ENCODE assay signal across 19 cellular contexts in the genomic region with DNA sequence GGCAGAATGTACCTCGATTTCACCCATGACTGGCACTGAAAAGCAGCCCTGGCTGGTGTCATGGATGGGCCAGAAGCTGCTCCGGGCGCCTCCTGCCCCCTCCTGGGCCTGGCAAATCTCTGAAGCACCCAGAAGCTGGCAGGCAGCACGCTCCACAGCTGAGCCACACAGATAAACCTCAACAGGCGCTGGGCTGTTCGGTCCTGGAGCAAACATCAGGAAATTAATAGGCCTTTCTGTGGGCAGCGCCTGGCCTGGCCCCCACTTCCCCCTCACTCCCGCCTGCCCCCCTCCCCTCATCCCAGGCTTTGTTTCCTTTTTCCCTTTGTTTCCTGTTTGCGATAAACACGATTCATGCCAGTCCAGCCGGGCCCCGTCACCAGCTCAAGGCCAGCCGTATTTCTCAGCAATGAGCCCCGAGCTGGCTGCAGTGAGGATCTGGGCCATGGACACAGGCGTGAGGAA. TPM values are rescaled to one million over a fixed set of nuclear protein-coding genes. Genes with fewer than 3 reads are reported as not detected.
DNase-seq lines count a peak whose midpoint lies in the region; ATAC-seq and TF ChIP-seq lines count a peak whose summit lies in the region.
"Had no signal": no experiment of that assay in that cellular context is flagged by ENCODE, and none has a peak within 500 bp of the region (broad histone marks: within the 10 kb centered on the region; RNA-seq: fewer than 3 reads in every experiment).

No MANE protein-coding gene starts in this region.

- BruUV-seq in PC-3 (replicated peaks; lab: Mats Ljungman, UMichigan): no TSS peak

- H3K79me2 ChIP-seq in PC-3 (ENCODE audit: low read length): no peaks in the 10 kb centered on the region

- peaks cover 73% of the 10 kb centered on the region for H3K27me3 ChIP-seq in PC-3 (ENCODE audit: low read length)
- H3K27me3 ChIP-seq: vagina had no signal

- H3K4me2 ChIP-seq in PC-3 (ENCODE audit: low read length): no peak overlapping the region

- H3K9me3 ChIP-seq in PC-3 (ENCODE audit: low read length): no peaks in the 10 kb centered on the region
- H3K9me3 ChIP-seq: vagina had no signal

- intact Hi-C loops in PC-3 (cut with micrococcal nuclease): no loop called here

- H3K9me2 ChIP-seq in PC-3 (replicated peaks; ENCODE audit: low read length): no peaks in the 10 kb centered on the region

- no peak overlapping the region for H3K27ac Mint-ChIP-seq in T-cell
- H3K27ac Mint-ChIP-seq: activated B cell treated with CpG ODN at 0.5 μM for 24 hours; memory B cell; stimulated activated naive B cell treated with anti-CD40 and anti-IgM and Interleukin-4, amounts not matched to agents 10 μg/mL and 1 μg/mL and 100 μg/mL, for 72 hours had no signal

- TF ChIP-seq CTCF in PC-3 (conservative IDR thresholded peaks at IDR 0.05; ENCODE audit: low read depth, low read length): no peak
- TF ChIP-seq CTCF in GM10248 (IDR thresholded peaks at IDR 0.05; ENCODE audit: control extremely low read depth, extremely low read depth, low read depth, missing control alignments): no peak

- no peaks in the 10 kb centered on the region for H3F3A ChIP-seq in PC-3 (ENCODE audit: low read length, unreplicated experiment)

- H3K9me3 Mint-ChIP-seq in T-cell: no peaks in the 10 kb centered on the region
- H3K9me3 Mint-ChIP-seq: activated B cell treated with CpG ODN at 0.5 μM for 24 hours; memory B cell; stimulated activated naive B cell treated with anti-CD40 and anti-IgM and Interleukin-4, amounts not matched to agents 10 μg/mL and 1 μg/mL and 100 μg/mL, for 72 hours had no signal

- peaks cover 17 to 38% (median 27%) of the 10 kb centered on the region in 3 donors for H3K4me1 Mint-ChIP-seq in T-cell
- H3K4me1 Mint-ChIP-seq: activated B cell treated with CpG ODN at 0.5 μM for 24 hours; memory B cell; stimulated activated naive B cell treated with anti-CD40 and anti-IgM and Interleukin-4, amounts not matched to agents 10 μg/mL and 1 μg/mL and 100 μg/mL, for 72 hours had no signal

- H3K27ac ChIP-seq in PC-3 (ENCODE audit: low read length): no peak overlapping the region
- H3K27ac ChIP-seq: SK-N-MC, vagina had no signal

- ATAC-seq in PC-3 (no peak), GM18520 (IDR thresholded peaks at IDR 0.05; ENCODE audit: unreplicated experiment) (no peak), T-cell (replicated peaks in 1 of 4) (no peak)
- ATAC-seq: esophagus mucosa; GM12878; stimulated activated naive B cell treated with anti-CD40 and anti-IgM and Interleukin-4, amounts not matched to agents 10 μg/mL and 1 μg/mL and 100 μg/mL, for 72 hours had no signal

- DNase-seq in DMS153 treated with DMSO at 0.1 percent for 48 hours (lab: John Stamatoyannopoulos, UW; ENCODE audit: unreplicated experiment): peak; percentile 39
- peak; percentile 14 for DNase-seq in PC-3
- DNase-seq in globus pallidus (ENCODE audit: low spot score): peak; percentile 95
- DNase-seq in occipital lobe (lab: John Stamatoyannopoulos, UW): peak; percentile 75
- DNase-seq in T-cell: no peak
- DNase-seq in GM10248 (ENCODE audit: extremely low spot score): no peak
- no peak for DNase-seq in activated T-cell treated with anti-CD3 and anti-CD28 coated beads for 4 hours
- DNase-seq: activated B cell treated with CpG ODN at 0.5 μM for 24 hours; activated CD8-positive, alpha-beta memory T cell treated with anti-CD3 and anti-CD28 coated beads, Interleukin-2, amount 50 U/mL, for 4 hours; activated naive CD4-positive, alpha-beta T cell treated with anti-CD3 and anti-CD28 coated beads, Interleukin-2, amount 50 U/mL, for 16 hours; NCI-H187; NK-92 treated with Interleukin-12 subunit alpha and Interleukin-12 subunit beta, amount 100 ng/mL, for 24 hours; stimulated activated naive B cell treated with anti-CD40 and anti-IgM and Interleukin-4, amounts not matched to agents 10 μg/mL and 1 μg/mL and 100 μg/mL, for 72 hours had no signal

- no peak overlapping the region for H2AFZ ChIP-seq in PC-3 (ENCODE audit: low read length)

- H3K36me3 ChIP-seq in PC-3 (ENCODE audit: low read depth, low read length): no peaks in the 10 kb centered on the region
- H3K36me3 ChIP-seq: vagina had no signal

- H3K4me3 Mint-ChIP-seq in T-cell: no peak overlapping the region
- H3K4me3 Mint-ChIP-seq: activated B cell treated with CpG ODN at 0.5 μM for 24 hours; memory B cell; stimulated activated naive B cell treated with anti-CD40 and anti-IgM and Interleukin-4, amounts not matched to agents 10 μg/mL and 1 μg/mL and 100 μg/mL, for 72 hours had no signal

- H4K20me1 ChIP-seq in PC-3 (ENCODE audit: low read length): no peaks in the 10 kb centered on the region

- no peak overlapping the region for H3K9ac ChIP-seq in PC-3 (ENCODE audit: low read length)

- CTCF ChIA-PET in PC-3 (lab: Charles Lee): no interaction called here
- CTCF ChIA-PET in T-cell (lab: Charles Lee): no interaction called here
- CTCF ChIA-PET in GM10248 (lab: Yijun Ruan, JAX): no interaction called here

- POLR2A ChIA-PET in PC-3 (lab: Charles Lee; ENCODE audit: unreplicated experiment): no interaction called here
- POLR2A ChIA-PET in T-cell (lab: Charles Lee): no interaction called here
- POLR2A ChIA-PET in GM10248 (lab: Yijun Ruan, JAX): no interaction called here

- peaks cover 11 to 28% of the 10 kb centered on the region in 2 donors for H3K27me3 Mint-ChIP-seq in T-cell

- no peak overlapping the region for H3K4me3 ChIP-seq in PC-3 (ENCODE audit: low read length)
- H3K4me3 ChIP-seq: GM12878, SK-N-MC, vagina had no signal

- H3K4me1 ChIP-seq in PC-3 (ENCODE audit: insufficient read depth, low read length): no peaks in the 10 kb centered on the region
- H3K4me1 ChIP-seq: vagina had no signal

- no peaks in the 10 kb centered on the region for H3K36me3 Mint-ChIP-seq in T-cell
- H3K36me3 Mint-ChIP-seq: memory B cell; stimulated activated naive B cell treated with anti-CD40 and anti-IgM and Interleukin-4, amounts not matched to agents 10 μg/mL and 1 μg/mL and 100 μg/mL, for 72 hours had no signal

RNA-seq across cellular contexts. Expression of a gene that starts 20.1 kb away (rescaled TPM):
- 0.35 and 0.40 TPM in 2 replicates for total RNA-seq in PC-3 (2014; rRNA removed)
- total RNA-seq in occipital lobe: 26.7 TPM
- 1 to 10 TPM in 2 of 5 donors, under 1 TPM in 3; 0.42 to 2.0 (median 0.95) TPM for total RNA-seq in T-cell
- total RNA-seq: esophagus mucosa, vagina had no signal

Comparison
In these comparisons a context has a peak if more than half of its experiments do, and no peak if none do; other contexts are left out.
1. DNase-seq: peak in DMS153 treated with DMSO at 0.1 percent for 48 hours (single experiment), PC-3 (single experiment), globus pallidus (single experiment) and occipital lobe (single experiment); none in T-cell (0 of 34), GM10248 (single experiment) and activated T-cell treated with anti-CD3 and anti-CD28 coated beads for 4 hours (single experiment).